Comparison of ENCODE assay signal across 8 cellular contexts in the genomic region with DNA sequence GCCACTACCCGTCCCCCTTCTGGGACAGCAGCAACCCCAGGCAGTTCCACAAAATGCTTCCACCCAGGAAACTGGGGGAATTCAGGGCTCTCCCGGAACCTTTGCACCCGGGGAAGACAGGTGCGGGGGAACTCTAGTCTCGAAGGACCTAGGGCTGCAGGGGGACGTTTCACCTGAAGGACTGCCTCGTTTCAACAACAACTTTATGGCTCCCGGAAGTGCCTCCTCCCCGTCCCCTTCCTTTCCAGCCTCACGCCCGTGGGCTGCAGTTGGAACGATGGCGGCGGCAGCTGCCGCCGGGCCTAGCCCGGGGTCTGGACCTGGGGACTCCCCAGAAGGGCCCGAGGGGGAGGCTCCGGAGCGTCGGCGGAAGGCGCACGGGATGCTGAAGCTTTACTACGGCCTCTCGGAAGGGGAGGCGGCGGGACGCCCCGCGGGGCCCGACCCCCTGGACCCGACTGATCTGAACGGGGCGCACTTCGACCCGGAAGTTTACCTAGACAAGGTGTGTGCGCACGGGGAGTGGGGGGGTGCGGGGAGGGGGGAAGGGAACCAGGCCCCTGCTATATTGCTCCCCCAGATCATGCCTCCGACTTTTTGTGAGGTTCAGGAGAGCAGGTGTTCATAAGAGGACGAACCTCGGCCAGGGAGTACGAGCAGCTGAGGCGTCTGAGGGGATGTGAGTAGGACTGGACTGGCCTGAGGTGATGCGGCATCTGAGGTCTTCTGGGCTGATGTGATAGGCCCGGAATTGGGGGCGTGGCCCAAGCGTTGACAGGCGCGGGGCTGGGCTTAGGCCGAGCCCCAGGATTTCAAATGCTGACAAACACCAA. TPM values are rescaled to one million over a fixed set of nuclear protein-coding genes. Genes with fewer than 3 reads are reported as not detected.
DNase-seq lines count a peak whose midpoint lies in the region; ATAC-seq and TF ChIP-seq lines count a peak whose summit lies in the region.

A gene (plus strand): TSS at position 241 of the 833 bp plus-strand sequence. CDS start 37 bp downstream, at position 278.

- DNase-seq in A172 (ENCODE audit: low spot score), result peak; percentile 82
- DNase-seq in NCI-H2196 (lab: John Stamatoyannopoulos, UW; ENCODE audit: unreplicated experiment), result peak; percentile 89
- peak; percentile 90 for DNase-seq in WERI-Rb-1
- peak; percentile 84 to 89 for DNase-seq in breast epithelium (ENCODE audit: low spot score in 2 of 2)

- H3K27me3 ChIP-seq in WERI-Rb-1 (ENCODE audit: insufficient read depth, low read depth, severe bottlenecking) (no peaks in the 10 kb centered on the region), breast epithelium (no peaks in the 10 kb centered on the region), iPS-20b (ENCODE audit: insufficient read depth, low read length) (no peaks in the 10 kb centered on the region)

- peak within 1 kb of the TSS; percentile 73 for H3K9ac ChIP-seq in iPS-20b (ENCODE audit: low read depth, low read length)

- peak; percentile 74 for ATAC-seq in GM18861 (IDR thresholded peaks at IDR 0.05; ENCODE audit: unreplicated experiment)
- peak; percentile 72 for ATAC-seq in HG03097 (IDR thresholded peaks at IDR 0.05; ENCODE audit: low FRiP score, unreplicated experiment)

- peaks cover 15% of the 10 kb centered on the region for H3K36me3 ChIP-seq in WERI-Rb-1
- no peaks in the 10 kb centered on the region for H3K36me3 ChIP-seq in breast epithelium
- H3K36me3 ChIP-seq in iPS-20b (ENCODE audit: insufficient read depth, low read depth, low read length), result peaks cover 17% of the 10 kb centered on the region

- TF ChIP-seq POLR2A in breast epithelium (IDR thresholded peaks at IDR 0.05), result no peak

- H3K4me3 ChIP-seq in WERI-Rb-1 (ENCODE audit: low read depth, low read length), result peak within 1 kb of the TSS; percentile 70
- H3K4me3 ChIP-seq in breast epithelium, result peak within 1 kb of the TSS; percentile 84 to 91 (median 86)
- peak within 1 kb of the TSS; percentile 81 for H3K4me3 ChIP-seq in iPS-20b (ENCODE audit: low read length)
- H3K4me3 ChIP-seq in skin epidermis, result peak within 1 kb of the TSS; percentile 67 to 96 (median 80)

- intact Hi-C loops in breast epithelium (cut with DNase I; ENCODE audit: low total_unique reads), result no loop called here

- H3K4me1 ChIP-seq in breast epithelium (peaks cover 0 to 5% of the 10 kb centered on the region in 2 donors), iPS-20b (ENCODE audit: insufficient read depth, low read length) (0 out of 2 replicates have a peak, but pooled peaks cover 4% of the 10 kb centered on the region)

- TF ChIP-seq CTCF in WERI-Rb-1 (IDR thresholded peaks at IDR 0.05; ENCODE audit: low read depth, low read length), result no peak
- peak in 1 of 3 donors; percentile 21 for TF ChIP-seq CTCF in breast epithelium (IDR thresholded peaks at IDR 0.05)

- H3K27ac ChIP-seq in WERI-Rb-1 (peak within 1 kb of the TSS; percentile 92), breast epithelium (peak within 1 kb of the TSS; percentile 96), iPS-20b (ENCODE audit: low read length) (no peak within 1 kb of the TSS), skin epidermis (peak within 1 kb of the TSS; percentile 55 to 98 (median 90))

- H3K9me3 ChIP-seq in WERI-Rb-1 (ENCODE audit: severe bottlenecking) (no peaks in the 10 kb centered on the region), breast epithelium (no peaks in the 10 kb centered on the region), iPS-20b (ENCODE audit: insufficient read depth, low read depth, low read length) (no peaks in the 10 kb centered on the region)

RNA-seq across cellular contexts. Expression of the gene that starts here (rescaled TPM):
- total RNA-seq in A172 (2014; rRNA removed; shearing (Covaris generic)), result 51.1 and 208 TPM in 2 replicates
- total RNA-seq in breast epithelium, result 100 to 1,000 TPM; 166 to 317 (median 218) TPM
